ENCODE assay signal across 8 cellular contexts in genomic region chr6:28648035-28648877, GRCh38.
DNase-seq lines count a peak whose midpoint lies in the region; ATAC-seq and TF ChIP-seq lines count a peak whose summit lies in the region.

No MANE protein-coding gene starts in this region.

- H3K4me3 ChIP-seq in BJ (ENCODE audit: low read depth, low read length): peak overlapping the region; percentile 47
- peak overlapping the region in 3 of 4 donors; percentile 20 to 41 (median 24) for H3K4me3 ChIP-seq in upper lobe of left lung

- H3K4me1 ChIP-seq in upper lobe of left lung: peaks cover 0 to 12% (median 8%) of the 10 kb centered on the region in 4 donors

- H3K27me3 ChIP-seq in BJ (ENCODE audit: control insufficient read depth, insufficient read depth, low read length) (no peaks in the 10 kb centered on the region), upper lobe of left lung (peaks cover 0 to 6% (median 0%) of the 10 kb centered on the region in 4 donors)

- TF ChIP-seq POLR2A in upper lobe of left lung (IDR thresholded peaks at IDR 0.05): no peak

- WGBS in upper lobe of left lung, 2 donors: 2 to 3% methylated on average over 27 of the region's 27 CpGs

- DNase-seq in BJ (ENCODE audit: low read depth) (peak; percentile 31), NCI-H345 (lab: John Stamatoyannopoulos, UW) (peak; percentile 38), fibroblast of gingiva (ENCODE audit: low read depth) (peak; percentile 66), non-pigmented ciliary epithelial cell (ENCODE audit: low read depth) (peak; percentile 50), upper lobe of left lung (no peak), middle frontal gyrus (ENCODE audit: extremely low spot score, low spot score) (no peak)
- peak; percentile 30 to 79 for DNase-seq in activated CD4-positive, alpha-beta T cell treated with anti-CD3 and anti-CD28 coated beads, Interleukin-2, amount 50 U/mL, for 24 hours (ENCODE audit: low read depth in 1 of 2, low spot score in 1 of 2)

- POLR2A ChIA-PET in BJ (lab: Charles Lee): no interaction called here

- peak; percentile 67 for ATAC-seq in GM21390 (IDR thresholded peaks at IDR 0.05; ENCODE audit: unreplicated experiment)
- ATAC-seq in upper lobe of left lung (ENCODE audit: low FRiP score in 2 of 2): peak in 1 of 2 donors; percentile 46

- H3K36me3 ChIP-seq in BJ (ENCODE audit: control insufficient read depth, insufficient read depth, low read length): no peaks in the 10 kb centered on the region
- no peaks in the 10 kb centered on the region for H3K36me3 ChIP-seq in upper lobe of left lung

- no peak overlapping the region for H3K27ac ChIP-seq in upper lobe of left lung

- no peaks in the 10 kb centered on the region for H3K9me3 ChIP-seq in upper lobe of left lung

- no peak for TF ChIP-seq CTCF in BJ (IDR thresholded peaks at IDR 0.05; ENCODE audit: insufficient read depth, low read depth, low read length)
- TF ChIP-seq CTCF in upper lobe of left lung (IDR thresholded peaks at IDR 0.05): no peak

- CTCF ChIA-PET in BJ (lab: Yijun Ruan, JAX): interaction anchor here (1.0 kb wide), 1 partner anchor 9 kb away, joined by 3 read pairs; no protein-coding TSS in a partner anchor

- TF ChIP-seq EP300 in upper lobe of left lung (IDR thresholded peaks at IDR 0.05): no peak

Comparison
In these comparisons a context has a peak if more than half of its experiments do, and no peak if none do; other contexts are left out.
1. DNase-seq: peak in BJ (single experiment), NCI-H345 (single experiment), activated CD4-positive, alpha-beta T cell treated with anti-CD3 and anti-CD28 coated beads, Interleukin-2, amount 50 U/mL, for 24 hours (2 of 2), fibroblast of gingiva (single experiment) and non-pigmented ciliary epithelial cell (single experiment); none in upper lobe of left lung (0 of 2) and middle frontal gyrus (single experiment).